Comparison of ENCODE assay signal across 1 cellular context in the genomic region with DNA sequence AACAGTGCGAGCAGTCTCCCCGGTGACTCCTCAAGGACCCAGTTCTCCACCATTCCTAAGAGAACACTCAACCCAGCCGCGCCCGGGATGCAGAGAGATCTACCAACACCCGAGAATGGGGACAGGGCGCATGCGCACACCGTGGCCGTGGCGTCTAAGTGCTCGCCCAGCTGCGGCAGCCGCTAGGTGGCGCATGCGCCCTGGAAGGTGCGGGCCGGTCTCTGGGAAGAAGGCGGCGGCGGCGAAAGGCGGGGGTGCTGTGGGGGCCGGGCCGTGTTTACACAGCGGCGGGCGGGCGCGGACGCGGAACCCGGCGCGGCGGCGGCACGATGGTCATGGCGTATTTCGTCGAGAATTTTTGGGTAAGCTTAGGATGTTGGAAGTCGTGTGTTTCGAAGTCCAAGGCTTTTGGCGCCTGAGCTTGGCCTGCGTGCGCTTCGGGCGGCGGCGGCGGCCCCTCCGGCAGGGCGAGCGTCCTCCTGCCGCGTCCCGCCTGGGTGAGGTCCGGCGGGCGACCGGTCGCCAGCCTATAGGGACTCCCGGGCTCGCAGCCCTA.
TF ChIP-seq lines count a peak whose summit lies in the region.

Gene FCHO2, plus strand, starts transcription at position 274 of the 556 bp plus-strand sequence. Its CDS starts 56 bp downstream, at position 330.

TF ChIP-seq in HepG2, 621 proteins besides CTCF, POLR2A, EP300 and RAD21 (continued from another document and continues in another):
- TF ChIP-seq ZBTB14 (CRISPR knock-in tag; IDR thresholded peaks at IDR 0.05), result no peak
- TF ChIP-seq, protein P1, sequence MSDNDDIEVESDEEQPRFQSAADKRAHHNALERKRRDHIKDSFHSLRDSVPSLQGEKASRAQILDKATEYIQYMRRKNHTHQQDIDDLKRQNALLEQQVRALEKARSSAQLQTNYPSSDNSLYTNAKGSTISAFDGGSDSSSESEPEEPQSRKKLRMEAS (IDR thresholded peaks at IDR 0.05), result peak; percentile 75
- TF ChIP-seq ZNF264 (CRISPR knock-in tag; IDR thresholded peaks at IDR 0.05), result no peak
- TF ChIP-seq PRPF4 (IDR thresholded peaks at IDR 0.05; ENCODE audit: low read depth, low read length, poor library complexity, severe bottlenecking), result no peak
- TF ChIP-seq HIVEP1 (CRISPR knock-in tag; IDR thresholded peaks at IDR 0.05), result no peak
- TF ChIP-seq, protein P2, sequence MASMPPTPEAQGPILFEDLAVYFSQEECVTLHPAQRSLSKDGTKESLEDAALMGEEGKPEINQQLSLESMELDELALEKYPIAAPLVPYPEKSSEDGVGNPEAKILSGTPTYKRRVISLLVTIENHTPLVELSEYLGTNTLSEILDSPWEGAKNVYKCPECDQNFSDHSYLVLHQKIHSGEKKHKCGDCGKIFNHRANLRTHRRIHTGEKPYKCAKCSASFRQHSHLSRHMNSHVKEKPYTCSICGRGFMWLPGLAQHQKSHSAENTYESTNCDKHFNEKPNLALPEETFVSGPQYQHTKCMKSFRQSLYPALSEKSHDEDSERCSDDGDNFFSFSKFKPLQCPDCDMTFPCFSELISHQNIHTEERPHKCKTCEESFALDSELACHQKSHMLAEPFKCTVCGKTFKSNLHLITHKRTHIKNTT (CRISPR knock-in tag; IDR thresholded peaks at IDR 0.05), result no peak
- no peak; the same call in 1 of the 2 replicates for TF ChIP-seq ELF1 (CRISPR knock-in tag; IDR thresholded peaks at IDR 0.05)
- 0 out of 2 replicates have a peak, but pooled peaks have one; percentile 47 for TF ChIP-seq SRY (CRISPR knock-in tag; IDR thresholded peaks at IDR 0.05)
- TF ChIP-seq ZNF224 (CRISPR knock-in tag; IDR thresholded peaks at IDR 0.05), result no peak
- TF ChIP-seq HNF4G (IDR thresholded peaks at IDR 0.05; ENCODE audit: borderline replicate concordance, low read depth, low read length), result no peak
- TF ChIP-seq HNF4G (CRISPR knock-in tag; IDR thresholded peaks at IDR 0.05; ENCODE audit: borderline replicate concordance, low read depth), result no peak
- no peak for TF ChIP-seq GTF3A (CRISPR knock-in tag; conservative IDR thresholded peaks at IDR 0.05)
- peak; percentile 68; the same call in 1 of the 2 replicates for TF ChIP-seq HDAC2 (CRISPR knock-in tag; IDR thresholded peaks at IDR 0.05)
- no peak for TF ChIP-seq RORA (CRISPR knock-in tag; IDR thresholded peaks at IDR 0.05)
- TF ChIP-seq SRF (IDR thresholded peaks at IDR 0.05; ENCODE audit: low read depth, low read length), result no peak
- no peak for TF ChIP-seq CCDC6 (CRISPR knock-in tag; IDR thresholded peaks at IDR 0.05)
- no peak for TF ChIP-seq NONO (IDR thresholded peaks at IDR 0.05)
- TF ChIP-seq NONO (CRISPR knock-in tag; conservative IDR thresholded peaks at IDR 0.05), result peak; percentile 93
- no peak for TF ChIP-seq ZNF558 (CRISPR knock-in tag; IDR thresholded peaks at IDR 0.05; ENCODE audit: borderline replicate concordance)
- peak; percentile 53; the same call in 1 of the 2 replicates for TF ChIP-seq CBFB (CRISPR knock-in tag; IDR thresholded peaks at IDR 0.05)
- peak; percentile 97 for TF ChIP-seq ZNF639 (CRISPR knock-in tag; conservative IDR thresholded peaks at IDR 0.05)
- TF ChIP-seq NFRKB (IDR thresholded peaks at IDR 0.05), result no peak
- no peak for TF ChIP-seq MXD4 (CRISPR knock-in tag; IDR thresholded peaks at IDR 0.05)
- peak; percentile 76 for TF ChIP-seq KMT2B (CRISPR knock-in tag; IDR thresholded peaks at IDR 0.05)
- peak; percentile 66; the same call in 1 of the 2 replicates for TF ChIP-seq DNMT1 (CRISPR knock-in tag; IDR thresholded peaks at IDR 0.05)
- no peak for TF ChIP-seq RAD51 (IDR thresholded peaks at IDR 0.05; ENCODE audit: borderline replicate concordance)
- TF ChIP-seq TCF7L2 (IDR thresholded peaks at IDR 0.05; ENCODE audit: low read depth, low read length), result no peak
- peak; percentile 73 for TF ChIP-seq TAF1 (CRISPR knock-in tag; IDR thresholded peaks at IDR 0.05)
- no peak; the same call in 1 of the 2 replicates for TF ChIP-seq ATF7-NPFF (CRISPR knock-in tag; IDR thresholded peaks at IDR 0.05; ENCODE audit: low read depth)
- TF ChIP-seq XBP1 (CRISPR knock-in tag; IDR thresholded peaks at IDR 0.05), result no peak
- peak; percentile 74 for TF ChIP-seq ZMAT3 (CRISPR knock-in tag; conservative IDR thresholded peaks at IDR 0.05)
- no peak for TF ChIP-seq ZNF577 (CRISPR knock-in tag; IDR thresholded peaks at IDR 0.05; ENCODE audit: borderline replicate concordance, low read depth)
- no peak; the same call in 1 of the 2 replicates for TF ChIP-seq PBX3 (CRISPR knock-in tag; IDR thresholded peaks at IDR 0.05; ENCODE audit: borderline replicate concordance)
- TF ChIP-seq ZFP36 (IDR thresholded peaks at IDR 0.05; ENCODE audit: borderline replicate concordance, low read depth, low read length, partially characterized antibody), result no peak
- no peak for TF ChIP-seq GTF2F1 (IDR thresholded peaks at IDR 0.05; ENCODE audit: low read length)
- peak; percentile 91; the same call in 1 of the 2 replicates for TF ChIP-seq ZNF605 (CRISPR knock-in tag; IDR thresholded peaks at IDR 0.05)
- TF ChIP-seq RBM39 (IDR thresholded peaks at IDR 0.05; ENCODE audit: low read depth, low read length, poor library complexity, severe bottlenecking), result no peak
- TF ChIP-seq CHCHD3 (CRISPR knock-in tag; IDR thresholded peaks at IDR 0.05), result no peak
- TF ChIP-seq YEATS4 (CRISPR knock-in tag; IDR thresholded peaks at IDR 0.05; ENCODE audit: borderline replicate concordance), result 0 out of 2 replicates have a peak, but pooled peaks have one; percentile 63
- no peak for TF ChIP-seq ZNF557 (CRISPR knock-in tag; IDR thresholded peaks at IDR 0.05)
- no peak; the same call in 1 of the 2 replicates for TF ChIP-seq ZNF451 (CRISPR knock-in tag; IDR thresholded peaks at IDR 0.05)
- no peak for TF ChIP-seq ZNF383 (CRISPR knock-in tag; IDR thresholded peaks at IDR 0.05; ENCODE audit: borderline replicate concordance)
- TF ChIP-seq ESRRA (CRISPR knock-in tag; IDR thresholded peaks at IDR 0.05; ENCODE audit: low read depth), result no peak
- no peak for TF ChIP-seq FUBP1 (CRISPR knock-in tag; IDR thresholded peaks at IDR 0.05; ENCODE audit: borderline replicate concordance)
- TF ChIP-seq NFKB2 (CRISPR knock-in tag; IDR thresholded peaks at IDR 0.05; ENCODE audit: borderline replicate concordance), result peak; percentile 32; the same call in 1 of the 2 replicates
- TF ChIP-seq ZKSCAN1 (IDR thresholded peaks at IDR 0.05; ENCODE audit: low read length), result no peak
- no peak for TF ChIP-seq DDIT3 (CRISPR knock-in tag; IDR thresholded peaks at IDR 0.05)
- TF ChIP-seq ZNF850 (CRISPR knock-in tag; conservative IDR thresholded peaks at IDR 0.05), result no peak
- TF ChIP-seq ZNF556 (CRISPR knock-in tag; IDR thresholded peaks at IDR 0.05; ENCODE audit: borderline replicate concordance), result no peak; the same call in 1 of the 2 replicates
- no peak; the same call in none of the 2 replicates for TF ChIP-seq ZNF607 (CRISPR knock-in tag; IDR thresholded peaks at IDR 0.05; ENCODE audit: borderline replicate concordance)
- no peak; the same call in 1 of the 2 replicates for TF ChIP-seq MTA1 (CRISPR knock-in tag; IDR thresholded peaks at IDR 0.05; ENCODE audit: borderline replicate concordance)
- peak; percentile 16; the same call in 1 of the 2 replicates for TF ChIP-seq MED13 (CRISPR knock-in tag; IDR thresholded peaks at IDR 0.05)
- TF ChIP-seq GABPB1 (CRISPR knock-in tag; IDR thresholded peaks at IDR 0.05), result peak; percentile 63
- no peak; the same call in 1 of the 2 replicates for TF ChIP-seq ZSCAN31 (CRISPR knock-in tag; IDR thresholded peaks at IDR 0.05; ENCODE audit: low read depth)
- TF ChIP-seq, protein P3, sequence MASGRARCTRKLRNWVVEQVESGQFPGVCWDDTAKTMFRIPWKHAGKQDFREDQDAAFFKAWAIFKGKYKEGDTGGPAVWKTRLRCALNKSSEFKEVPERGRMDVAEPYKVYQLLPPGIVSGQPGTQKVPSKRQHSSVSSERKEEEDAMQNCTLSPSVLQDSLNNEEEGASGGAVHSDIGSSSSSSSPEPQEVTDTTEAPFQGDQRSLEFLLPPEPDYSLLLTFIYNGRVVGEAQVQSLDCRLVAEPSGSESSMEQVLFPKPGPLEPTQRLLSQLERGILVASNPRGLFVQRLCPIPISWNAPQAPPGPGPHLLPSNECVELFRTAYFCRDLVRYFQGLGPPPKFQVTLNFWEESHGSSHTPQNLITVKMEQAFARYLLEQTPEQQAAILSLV (CRISPR knock-in tag; IDR thresholded peaks at IDR 0.05; ENCODE audit: borderline replicate concordance), result peak; percentile 86; the same call in 1 of the 2 replicates
- peak; percentile 71; the same call in 1 of the 2 replicates for TF ChIP-seq FOXK1 (CRISPR knock-in tag; IDR thresholded peaks at IDR 0.05; ENCODE audit: borderline replicate concordance, low read depth)
- no peak for TF ChIP-seq HNRNPL (IDR thresholded peaks at IDR 0.05; ENCODE audit: low read depth, low read length)
- no peak for TF ChIP-seq SIX4 (CRISPR knock-in tag; IDR thresholded peaks at IDR 0.05)
- TF ChIP-seq RFXANK (CRISPR knock-in tag; IDR thresholded peaks at IDR 0.05), result 0 out of 2 replicates have a peak, but pooled peaks have one; percentile 31
- TF ChIP-seq NFYC (CRISPR knock-in tag; IDR thresholded peaks at IDR 0.05), result no peak
- TF ChIP-seq, protein P4, sequence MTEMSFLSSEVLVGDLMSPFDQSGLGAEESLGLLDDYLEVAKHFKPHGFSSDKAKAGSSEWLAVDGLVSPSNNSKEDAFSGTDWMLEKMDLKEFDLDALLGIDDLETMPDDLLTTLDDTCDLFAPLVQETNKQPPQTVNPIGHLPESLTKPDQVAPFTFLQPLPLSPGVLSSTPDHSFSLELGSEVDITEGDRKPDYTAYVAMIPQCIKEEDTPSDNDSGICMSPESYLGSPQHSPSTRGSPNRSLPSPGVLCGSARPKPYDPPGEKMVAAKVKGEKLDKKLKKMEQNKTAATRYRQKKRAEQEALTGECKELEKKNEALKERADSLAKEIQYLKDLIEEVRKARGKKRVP (CRISPR knock-in tag; IDR thresholded peaks at IDR 0.05), result peak in 1 of 2 experiments; percentile 67; a peak in 2 of 4 replicates
- TF ChIP-seq, protein P5, sequence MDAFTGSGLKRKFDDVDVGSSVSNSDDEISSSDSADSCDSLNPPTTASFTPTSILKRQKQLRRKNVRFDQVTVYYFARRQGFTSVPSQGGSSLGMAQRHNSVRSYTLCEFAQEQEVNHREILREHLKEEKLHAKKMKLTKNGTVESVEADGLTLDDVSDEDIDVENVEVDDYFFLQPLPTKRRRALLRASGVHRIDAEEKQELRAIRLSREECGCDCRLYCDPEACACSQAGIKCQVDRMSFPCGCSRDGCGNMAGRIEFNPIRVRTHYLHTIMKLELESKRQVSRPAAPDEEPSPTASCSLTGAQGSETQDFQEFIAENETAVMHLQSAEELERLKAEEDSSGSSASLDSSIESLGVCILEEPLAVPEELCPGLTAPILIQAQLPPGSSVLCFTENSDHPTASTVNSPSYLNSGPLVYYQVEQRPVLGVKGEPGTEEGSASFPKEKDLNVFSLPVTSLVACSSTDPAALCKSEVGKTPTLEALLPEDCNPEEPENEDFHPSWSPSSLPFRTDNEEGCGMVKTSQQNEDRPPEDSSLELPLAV (CRISPR knock-in tag; conservative IDR thresholded peaks at IDR 0.05; ENCODE audit: low read depth), result no peak
- TF ChIP-seq ZNF563 (CRISPR knock-in tag; IDR thresholded peaks at IDR 0.05), result peak; percentile 54; the same call in 1 of the 2 replicates
- no peak for TF ChIP-seq IKZF4 (CRISPR knock-in tag; IDR thresholded peaks at IDR 0.05; ENCODE audit: borderline replicate concordance, low read depth, not compliant biosample characterization)
- TF ChIP-seq WIZ (CRISPR knock-in tag; IDR thresholded peaks at IDR 0.05), result peak; percentile 84; the same call in 1 of the 2 replicates
- TF ChIP-seq HMG20A (CRISPR knock-in tag; IDR thresholded peaks at IDR 0.05; ENCODE audit: borderline replicate concordance), result no peak
- TF ChIP-seq HES4 (CRISPR knock-in tag; IDR thresholded peaks at IDR 0.05; ENCODE audit: borderline replicate concordance), result no peak; the same call in 1 of the 2 replicates
